1 cellular context compared by ENCODE assay signal in the genomic region with DNA sequence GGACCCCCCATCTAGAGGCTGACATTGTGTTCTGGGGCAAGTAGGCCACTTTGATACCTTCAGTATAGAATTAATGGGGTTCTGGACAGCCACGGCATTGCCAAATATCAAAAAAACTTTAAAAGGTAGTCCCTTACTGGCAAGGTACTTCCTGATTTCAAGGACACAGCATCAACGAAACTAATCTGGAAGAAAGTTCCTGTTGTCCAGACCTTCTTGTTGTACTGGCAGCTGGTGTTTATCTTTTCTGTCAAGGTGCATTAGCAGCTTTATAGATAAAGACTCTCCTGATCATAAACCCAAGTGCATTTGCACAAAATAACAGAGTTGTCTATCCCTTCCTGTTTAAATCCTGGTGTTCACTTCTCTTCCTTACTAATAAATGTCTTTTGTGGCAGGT.
A peak's percentile ranks its signal among the peaks of the same experiment; 100 is the strongest.
TF ChIP-seq lines count a peak whose summit lies in the region.

No MANE protein-coding gene starts in this region.

TF ChIP-seq in K562, 482 proteins besides CTCF, POLR2A, EP300 and RAD21 (continued from another document):
- TF ChIP-seq POLR2AphosphoS5 (IDR thresholded peaks at IDR 0.05; ENCODE audit: control insufficient read depth, insufficient read depth, low read depth, low read length), result peak; percentile 92
- no peak for TF ChIP-seq NR4A1 (CRISPR knock-in tag; IDR thresholded peaks at IDR 0.05)
- no peak for TF ChIP-seq NR4A1 (tag; IDR thresholded peaks at IDR 0.05)
- TF ChIP-seq, protein P1, sequence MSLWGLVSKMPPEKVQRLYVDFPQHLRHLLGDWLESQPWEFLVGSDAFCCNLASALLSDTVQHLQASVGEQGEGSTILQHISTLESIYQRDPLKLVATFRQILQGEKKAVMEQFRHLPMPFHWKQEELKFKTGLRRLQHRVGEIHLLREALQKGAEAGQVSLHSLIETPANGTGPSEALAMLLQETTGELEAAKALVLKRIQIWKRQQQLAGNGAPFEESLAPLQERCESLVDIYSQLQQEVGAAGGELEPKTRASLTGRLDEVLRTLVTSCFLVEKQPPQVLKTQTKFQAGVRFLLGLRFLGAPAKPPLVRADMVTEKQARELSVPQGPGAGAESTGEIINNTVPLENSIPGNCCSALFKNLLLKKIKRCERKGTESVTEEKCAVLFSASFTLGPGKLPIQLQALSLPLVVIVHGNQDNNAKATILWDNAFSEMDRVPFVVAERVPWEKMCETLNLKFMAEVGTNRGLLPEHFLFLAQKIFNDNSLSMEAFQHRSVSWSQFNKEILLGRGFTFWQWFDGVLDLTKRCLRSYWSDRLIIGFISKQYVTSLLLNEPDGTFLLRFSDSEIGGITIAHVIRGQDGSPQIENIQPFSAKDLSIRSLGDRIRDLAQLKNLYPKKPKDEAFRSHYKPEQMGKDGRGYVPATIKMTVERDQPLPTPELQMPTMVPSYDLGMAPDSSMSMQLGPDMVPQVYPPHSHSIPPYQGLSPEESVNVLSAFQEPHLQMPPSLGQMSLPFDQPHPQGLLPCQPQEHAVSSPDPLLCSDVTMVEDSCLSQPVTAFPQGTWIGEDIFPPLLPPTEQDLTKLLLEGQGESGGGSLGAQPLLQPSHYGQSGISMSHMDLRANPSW (CRISPR knock-in tag; IDR thresholded peaks at IDR 0.05), result no peak
- no peak for TF ChIP-seq CBFB (CRISPR knock-in tag; IDR thresholded peaks at IDR 0.05)
- TF ChIP-seq MTF1 (CRISPR knock-in tag; IDR thresholded peaks at IDR 0.05; ENCODE audit: borderline replicate concordance), result no peak
- TF ChIP-seq HDAC1 (IDR thresholded peaks at IDR 0.05), result 0 out of 4 replicates have a peak, but pooled peaks of 1 of the 2 experiments have one; percentile 47
- 0 out of 2 replicates have a peak, but pooled peaks have one; percentile 63 for TF ChIP-seq GATAD2B (IDR thresholded peaks at IDR 0.05; ENCODE audit: borderline replicate concordance)
- TF ChIP-seq DPF2 (IDR thresholded peaks at IDR 0.05), result peak; percentile 95
- TF ChIP-seq KLF16 (IDR thresholded peaks at IDR 0.05), result peak; percentile 87
- no peak for TF ChIP-seq YBX1 (IDR thresholded peaks at IDR 0.05)
- peak; percentile 31; the same call in 1 of the 2 replicates for TF ChIP-seq VEZF1 (CRISPR knock-in tag; IDR thresholded peaks at IDR 0.05)
- peak; percentile 52 to 69; a peak in 3 of 4 replicates for TF ChIP-seq KDM1A (IDR thresholded peaks at IDR 0.05)
- TF ChIP-seq ZNF699 (CRISPR knock-in tag; IDR thresholded peaks at IDR 0.05; ENCODE audit: insufficient replicate concordance), result no peak
- TF ChIP-seq ZNF23 (CRISPR knock-in tag; IDR thresholded peaks at IDR 0.05), result no peak
- no peak for TF ChIP-seq ARID4B (CRISPR knock-in tag; IDR thresholded peaks at IDR 0.05)
- peak; percentile 95 for TF ChIP-seq LEF1 (IDR thresholded peaks at IDR 0.05)
- peak; percentile 94 for TF ChIP-seq MTA2 (IDR thresholded peaks at IDR 0.05; ENCODE audit: low read depth)
- peak; percentile 64; the same call in 1 of the 2 replicates for TF ChIP-seq PYGO2 (tag; IDR thresholded peaks at IDR 0.05)
- TF ChIP-seq JUNB (CRISPR knock-in tag; conservative IDR thresholded peaks at IDR 0.05), result no peak
- TF ChIP-seq ZNF134 (CRISPR knock-in tag; conservative IDR thresholded peaks at IDR 0.05), result no peak
- TF ChIP-seq SMC3 (conservative IDR thresholded peaks at IDR 0.05; ENCODE audit: insufficient read depth, low read depth, low read length), result no peak
- TF ChIP-seq HDAC2 (IDR thresholded peaks at IDR 0.05), result peak; percentile 53; the same call in 1 of the 2 replicates
- peak; percentile 78; the same call in 1 of the 2 replicates for TF ChIP-seq MTA1 (IDR thresholded peaks at IDR 0.05; ENCODE audit: borderline replicate concordance)
- TF ChIP-seq NRF1 (conservative IDR thresholded peaks at IDR 0.05 in 1 of 2, IDR thresholded peaks at IDR 0.05 in 1 of 2), result 0 out of 4 replicates have a peak, but pooled peaks of 1 of the 2 experiments have one; percentile 7
